In the genomic region with DNA sequence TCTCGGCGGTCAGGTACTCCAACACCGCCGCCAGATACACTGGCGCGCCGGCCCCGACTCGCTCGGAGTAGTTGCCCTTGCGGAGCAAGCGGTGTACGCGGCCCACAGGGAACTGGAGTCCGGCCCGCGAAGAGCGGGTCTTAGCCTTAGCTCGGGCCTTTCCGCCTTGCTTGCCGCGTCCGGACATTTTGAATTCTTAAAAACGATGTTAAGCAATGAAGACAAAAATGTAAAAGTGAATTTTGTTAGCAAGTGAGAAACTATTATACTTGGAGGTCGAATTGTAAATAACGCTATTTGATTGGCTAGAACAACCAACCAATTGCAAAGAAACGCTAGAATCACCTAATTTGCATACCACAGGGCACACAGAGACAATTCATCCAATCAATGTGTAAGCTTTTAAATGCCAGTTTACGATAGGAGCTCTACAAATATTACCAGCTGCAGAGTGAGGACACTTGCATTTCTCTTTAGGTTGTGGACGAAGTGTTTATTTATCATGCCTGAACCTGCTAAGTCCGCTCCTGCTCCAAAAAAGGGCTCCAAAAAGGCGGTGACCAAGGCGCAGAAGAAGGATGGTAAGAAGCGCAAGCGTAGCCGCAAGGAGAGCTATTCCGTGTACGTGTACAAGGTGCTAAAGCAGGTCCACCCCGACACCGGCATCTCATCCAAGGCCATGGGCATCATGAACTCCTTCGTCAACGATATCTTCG, we compare ENCODE assay signal across 8 cellular contexts.
DNase-seq lines count a peak whose midpoint lies in the region; ATAC-seq and TF ChIP-seq lines count a peak whose summit lies in the region.

No MANE protein-coding gene starts in this region.

- peak overlapping the region; percentile 76 for H2AFZ ChIP-seq in fibroblast of lung (ENCODE audit: low read length)

- H3K79me2 ChIP-seq in fibroblast of lung (ENCODE audit: control insufficient read depth, insufficient read depth, low read length) = peaks cover 15% of the 10 kb centered on the region

- WGBS in suprapubic skin = 2% methylated on average over 41 of the region's 42 CpGs

- peak overlapping the region; percentile 96 to 99 (median 96) for H3K27ac Mint-ChIP-seq in naive B cell

- TF ChIP-seq CTCF in fibroblast of lung (conservative IDR thresholded peaks at IDR 0.05 in 1 of 2, IDR thresholded peaks at IDR 0.05 in 1 of 2; ENCODE audit: low read depth in 1 of 2, low read length in 2 of 2) (no peak), suprapubic skin (IDR thresholded peaks at IDR 0.05) (no peak)

- peak overlapping the region; percentile 97 for H3K4me2 ChIP-seq in fibroblast of lung (ENCODE audit: extremely low read depth, insufficient read depth, low read length)

- peaks cover 0 to 4% (median 2%) of the 10 kb centered on the region in 7 donors for H3K9me3 Mint-ChIP-seq in naive B cell

- TF ChIP-seq EP300 in suprapubic skin (IDR thresholded peaks at IDR 0.05) = no peak

- peaks cover 32 to 44% (median 32%) of the 10 kb centered on the region in 3 donors for H3K4me1 Mint-ChIP-seq in naive B cell

- H4K20me1 ChIP-seq in fibroblast of lung (ENCODE audit: control insufficient read depth, extremely low read depth, insufficient read depth, low read length) = peaks cover 3% of the 10 kb centered on the region

- H3K27me3 Mint-ChIP-seq in naive B cell = no peaks in the 10 kb centered on the region

- H3K36me3 Mint-ChIP-seq in naive B cell = peaks cover 0 to 12% of the 10 kb centered on the region in 2 donors

- peak overlapping the region; percentile 86 for H3K27ac ChIP-seq in fibroblast of lung (ENCODE audit: insufficient read depth, low read length)
- H3K27ac ChIP-seq in suprapubic skin = peak overlapping the region; percentile 96

- H3K36me3 ChIP-seq in fibroblast of lung (ENCODE audit: control insufficient read depth, insufficient read depth, low read length) = no peaks in the 10 kb centered on the region
- no peaks in the 10 kb centered on the region for H3K36me3 ChIP-seq in suprapubic skin

- H3K9me3 ChIP-seq in fibroblast of lung (ENCODE audit: control insufficient read depth, insufficient read depth, low read depth, low read length) (no peaks in the 10 kb centered on the region), suprapubic skin (no peaks in the 10 kb centered on the region)

- no peaks in the 10 kb centered on the region for H3K27me3 ChIP-seq in fibroblast of lung (ENCODE audit: control insufficient read depth, insufficient read depth, low read length)
- H3K27me3 ChIP-seq in suprapubic skin = peaks cover 48% of the 10 kb centered on the region

- peak overlapping the region; percentile 63 for H3K9ac ChIP-seq in fibroblast of lung (ENCODE audit: insufficient read depth, low read length)

- ATAC-seq in GM21723 (IDR thresholded peaks at IDR 0.05; ENCODE audit: unreplicated experiment) (peak; percentile 48), naive B cell (ENCODE audit: low read depth in 2 of 2) (peak; percentile 65 to 66)

- DNase-seq in Daoy (ENCODE audit: low read depth) (peak; percentile 84), OCI-M2 (lab: John Stamatoyannopoulos, UW; ENCODE audit: unreplicated experiment) (peak; percentile 97), fibroblast of lung (ENCODE audit: low read depth in 2 of 2) (peak; percentile 95 to 99), naive B cell (peak; percentile 92), suprapubic skin (ENCODE audit: low spot score in 2 of 2) (peak in 1 of 2 donors; percentile 81)
- peak; percentile 99 for DNase-seq in Jurkat, Clone E6-1 (ENCODE audit: low read depth, low spot score)
- peak; percentile 42 for DNase-seq in activated T-helper 9 cell treated with anti-CD3 and anti-CD28 coated beads, Interleukin-2, amount 50 U/mL, for 16 hours (ENCODE audit: low read depth)

- H3K4me3 Mint-ChIP-seq in naive B cell = peak overlapping the region; percentile 87 to 100 (median 99)

- peaks cover 4% of the 10 kb centered on the region for H3K4me1 ChIP-seq in fibroblast of lung (ENCODE audit: control insufficient read depth, extremely low read depth, insufficient read depth, low read length)
- peaks cover 54% of the 10 kb centered on the region for H3K4me1 ChIP-seq in suprapubic skin

- TF ChIP-seq POLR2A in suprapubic skin (IDR thresholded peaks at IDR 0.05) = peak in 1 of 2 donors; percentile 64

- peak overlapping the region; percentile 61 for H3K4me3 ChIP-seq in Jurkat, Clone E6-1 (ENCODE audit: low read length)
- H3K4me3 ChIP-seq in fibroblast of lung (replicated peaks in 1 of 4; ENCODE audit: control extremely low read depth in 1 of 4, insufficient read depth in 1 of 4, low read depth in 3 of 4, low read length in 4 of 4) = peak overlapping the region; percentile 82 to 88 (median 86)
- peak overlapping the region; percentile 72 for H3K4me3 ChIP-seq in suprapubic skin
